8 cellular contexts compared by ENCODE assay signal in the genomic region with DNA sequence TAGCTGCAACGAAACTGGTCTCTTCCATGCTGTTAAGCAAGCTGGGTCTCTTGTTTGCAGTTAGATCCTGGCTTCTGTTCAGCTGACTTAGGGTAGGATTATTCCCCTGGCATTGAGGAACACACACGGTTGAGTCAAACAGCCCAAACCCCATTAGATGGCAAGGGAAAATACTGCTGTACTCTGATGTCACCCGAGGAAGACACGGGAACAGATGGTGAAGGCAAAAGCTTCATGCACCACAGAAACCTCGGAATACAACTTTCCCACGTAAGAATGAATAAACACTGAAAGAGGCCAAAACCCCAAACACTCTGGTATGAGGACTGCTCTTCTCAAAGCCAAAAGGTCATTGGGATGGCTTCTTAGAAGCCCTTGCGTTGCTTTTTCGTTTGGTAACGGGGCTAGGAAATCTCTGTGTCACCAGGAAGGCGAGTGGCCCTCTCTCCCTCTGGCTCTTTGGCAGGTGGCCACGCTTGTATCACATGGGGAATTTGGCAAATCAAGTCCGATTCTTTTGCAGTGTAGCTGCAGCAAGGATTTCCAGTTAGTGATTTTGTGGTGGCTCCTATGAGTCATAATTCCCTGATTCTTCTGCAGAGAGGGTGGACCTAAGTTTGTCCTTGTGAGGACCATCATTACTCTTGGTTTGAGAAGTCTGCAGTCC. TPM values are rescaled to one million over a fixed set of nuclear protein-coding genes. Genes with fewer than 3 reads are reported as not detected.
DNase-seq lines count a peak whose midpoint lies in the region; ATAC-seq and TF ChIP-seq lines count a peak whose summit lies in the region.

No MANE protein-coding gene starts in this region.

- no peak overlapping the region for H2BK15ac ChIP-seq in mesendoderm (replicated peaks; ENCODE audit: low read depth)

- H3K4me1 ChIP-seq in endodermal cell (ENCODE audit: control insufficient read depth, insufficient read depth, low read length), result no peaks in the 10 kb centered on the region
- H3K4me1 ChIP-seq in mesendoderm (ENCODE audit: control insufficient read depth, low read depth, low read length), result no peaks in the 10 kb centered on the region

- H3K27ac Mint-ChIP-seq in activated CD8-positive, alpha-beta T cell treated with anti-CD3 and anti-CD28 coated beads, Interleukin-2, amount 10 ng/mL, durations not matched to agents 7 days and 5 days, result peak overlapping the region; percentile 44
- no peak overlapping the region for H3K27ac Mint-ChIP-seq in endodermal cell

- no peak for TF ChIP-seq CTCF in endodermal cell (conservative IDR thresholded peaks at IDR 0.05)

- H3K36me3 ChIP-seq in endodermal cell (ENCODE audit: control insufficient read depth, insufficient read depth, low read length) (no peaks in the 10 kb centered on the region), mesendoderm (ENCODE audit: control insufficient read depth, insufficient read depth, low read length) (no peaks in the 10 kb centered on the region)

- H2BK5ac ChIP-seq in mesendoderm (ENCODE audit: low read length), result no peak overlapping the region

- no peak overlapping the region for H4K8ac ChIP-seq in mesendoderm (ENCODE audit: low read depth, low read length)

- no peaks in the 10 kb centered on the region for H3K9me3 ChIP-seq in endodermal cell (ENCODE audit: control insufficient read depth, low read length)

- H3K79me1 ChIP-seq in mesendoderm (ENCODE audit: low read length), result no peaks in the 10 kb centered on the region

- no peak overlapping the region for H4K5ac ChIP-seq in mesendoderm (ENCODE audit: low read length)

- H3K27me3 Mint-ChIP-seq in activated CD8-positive, alpha-beta T cell treated with anti-CD3 and anti-CD28 coated beads, Interleukin-2, amount 10 ng/mL, durations not matched to agents 7 days and 5 days (ENCODE audit: low read depth), result no peaks in the 10 kb centered on the region
- H3K27me3 Mint-ChIP-seq in endodermal cell (ENCODE audit: insufficient read depth), result peaks cover 10% of the 10 kb centered on the region

- POLR2A ChIA-PET in activated CD8-positive, alpha-beta T cell treated with anti-CD3 and anti-CD28 coated beads, Interleukin-2, amount 10 ng/mL, durations not matched to agents 7 days and 5 days (lab: Charles Lee), result interaction anchor here (0.6 to 1.6 kb wide), 2 partner anchors 9 to 17 kb away, joined by 3 to 7 read pairs; a partner anchor contains a TSS

- CTCF ChIA-PET in activated CD8-positive, alpha-beta T cell treated with anti-CD3 and anti-CD28 coated beads, Interleukin-2, amount 10 ng/mL, durations not matched to agents 7 days and 5 days (lab: Charles Lee), result interaction anchor here (1.3 to 2.2 kb wide), 2 partner anchors 9 to 88 kb away, joined by 3 to 9 read pairs; no protein-coding TSS in a partner anchor

- no peaks in the 10 kb centered on the region for H3K9me3 Mint-ChIP-seq in activated CD8-positive, alpha-beta T cell treated with anti-CD3 and anti-CD28 coated beads, Interleukin-2, amount 10 ng/mL, durations not matched to agents 7 days and 5 days (ENCODE audit: insufficient read depth)
- H3K9me3 Mint-ChIP-seq in endodermal cell, result no peaks in the 10 kb centered on the region

- H3K27me3 ChIP-seq in endodermal cell (ENCODE audit: control insufficient read depth, insufficient read depth, low read length, poor library complexity, severe bottlenecking) (no peaks in the 10 kb centered on the region), mesendoderm (ENCODE audit: insufficient read depth, low read length, poor library complexity) (no peaks in the 10 kb centered on the region)

- no peak overlapping the region for H3K56ac ChIP-seq in mesendoderm (ENCODE audit: low read length)

- no peak overlapping the region for H3K4me3 ChIP-seq in endodermal cell (ENCODE audit: low read length)
- no peak overlapping the region for H3K4me3 ChIP-seq in mesendoderm (ENCODE audit: low read length)

- H3K4me1 Mint-ChIP-seq in activated CD8-positive, alpha-beta T cell treated with anti-CD3 and anti-CD28 coated beads, Interleukin-2, amount 10 ng/mL, durations not matched to agents 7 days and 5 days (ENCODE audit: low read depth), result peaks cover 64% of the 10 kb centered on the region
- peaks cover 22% of the 10 kb centered on the region for H3K4me1 Mint-ChIP-seq in endodermal cell

- no peak overlapping the region for H3K4ac ChIP-seq in mesendoderm (ENCODE audit: low read depth, low read length)

- ATAC-seq in HG03558 (IDR thresholded peaks at IDR 0.05; ENCODE audit: extremely low read depth, unreplicated experiment), result peak; percentile 26
- no peak for ATAC-seq in activated CD8-positive, alpha-beta T cell treated with anti-CD3 and anti-CD28 coated beads, Interleukin-2, amount 10 ng/mL, durations not matched to agents 7 days and 5 days

- H3K9ac ChIP-seq in endodermal cell (ENCODE audit: extremely low read depth, low read length, poor library complexity, severe bottlenecking) (no peak overlapping the region), mesendoderm (ENCODE audit: low read length) (no peak overlapping the region)

- H3K36me3 Mint-ChIP-seq in activated CD8-positive, alpha-beta T cell treated with anti-CD3 and anti-CD28 coated beads, Interleukin-2, amount 10 ng/mL, durations not matched to agents 7 days and 5 days (ENCODE audit: low read depth), result peaks cover 3% of the 10 kb centered on the region
- no peaks in the 10 kb centered on the region for H3K36me3 Mint-ChIP-seq in endodermal cell (ENCODE audit: low read depth)

- H3K4me3 Mint-ChIP-seq in activated CD8-positive, alpha-beta T cell treated with anti-CD3 and anti-CD28 coated beads, Interleukin-2, amount 10 ng/mL, durations not matched to agents 7 days and 5 days, result peak overlapping the region; percentile 24
- H3K4me3 Mint-ChIP-seq in endodermal cell, result no peak overlapping the region

- H2BK120ac ChIP-seq in mesendoderm (ENCODE audit: low read depth, low read length), result no peak overlapping the region

- DNase-seq in GM03348 (ENCODE audit: low spot score) (peak; percentile 89), foreskin melanocyte (peak; percentile 100), renal cortical epithelial cell (ENCODE audit: low read depth) (peak; percentile 98), endodermal cell (no peak), mesendoderm (no peak), DMS114 treated with DMSO at 0.1 percent for 48 hours (lab: John Stamatoyannopoulos, UW; ENCODE audit: unreplicated experiment) (no peak)
- no peak for DNase-seq in activated CD8-positive, alpha-beta T cell treated with anti-CD3 and anti-CD28 coated beads, Interleukin-2, amount 10 ng/mL, durations not matched to agents 7 days and 5 days

- no peak overlapping the region for H3K27ac ChIP-seq in endodermal cell (ENCODE audit: low read depth, low read length)
- no peak overlapping the region for H3K27ac ChIP-seq in mesendoderm (ENCODE audit: low read depth, low read length)

- no peak overlapping the region for H3K23ac ChIP-seq in mesendoderm (ENCODE audit: low read length)

- H3K79me2 ChIP-seq in mesendoderm (ENCODE audit: control insufficient read depth, insufficient read depth, low read length), result no peaks in the 10 kb centered on the region

- no peak overlapping the region for H3K4me2 ChIP-seq in mesendoderm (ENCODE audit: low read length)

- no peak overlapping the region for H2AK5ac ChIP-seq in mesendoderm (ENCODE audit: low read length)

- H3K18ac ChIP-seq in mesendoderm (ENCODE audit: low read length), result no peak overlapping the region

- WGBS in endodermal cell (ENCODE audit: insufficient coverage in 1 of 2, insufficient read length in 1 of 2), 2 experiments, result 92 to 94% methylated on average over 12 of the region's 12 CpGs
- no CpG with 5 or more reads among the region's 12 CpGs for WGBS in mesendoderm (ENCODE audit: extremely low coverage, insufficient coverage, low lambda C conversion rate)

RNA-seq across cellular contexts. Expression of a gene that starts 16.7 kb away (rescaled TPM):
- total RNA-seq in activated CD8-positive, alpha-beta T cell treated with anti-CD3 and anti-CD28 coated beads, Interleukin-2, amount 10 ng/mL, durations not matched to agents 7 days and 5 days, result 10 to 100 TPM; 26.2 to 28.6 TPM
- 12.0 and 23.6 TPM in 2 replicates for total RNA-seq in renal cortical epithelial cell
- total RNA-seq in endodermal cell, result 1 to 10 TPM; 2.5 to 6.8 TPM
- polyA plus RNA-seq in endodermal cell (2013, experiment 1 of 2), result 2.1 TPM
- polyA plus RNA-seq in endodermal cell (2013, experiment 2 of 2), result 1.7 TPM
- 0.17 TPM for polyA plus RNA-seq in mesendoderm (2013, experiment 1 of 2)
- polyA plus RNA-seq in mesendoderm (2013, experiment 2 of 2), result 0.20 TPM

Comparison
In these comparisons a context has a peak if more than half of its experiments do, and no peak if none do; other contexts are left out.
1. DNase-seq: peak in GM03348 (single experiment), foreskin melanocyte (single experiment) and renal cortical epithelial cell (single experiment); none in activated CD8-positive, alpha-beta T cell treated with anti-CD3 and anti-CD28 coated beads, Interleukin-2, amount 10 ng/mL, durations not matched to agents 7 days and 5 days (single experiment), endodermal cell (single experiment), mesendoderm (single experiment) and DMS114 treated with DMSO at 0.1 percent for 48 hours (single experiment).